In genomic region chr11:95349345-95349942, GRCh38 we compare ENCODE assay signal across 32 cellular contexts.
"Had no signal": no experiment of that assay in that cellular context is flagged by ENCODE, and none has a peak within 500 bp of the region (broad histone marks: within the 10 kb centered on the region; RNA-seq: fewer than 3 reads in every experiment).

No MANE protein-coding gene starts in this region.

- FAIRE-seq: astrocyte, bronchial epithelial cell had no signal

- H3K4me1 ChIP-seq: adrenal gland, ascending aorta, body of pancreas, breast epithelium had no signal

- H3K4me3 ChIP-seq: adrenal gland, ascending aorta, body of pancreas, breast epithelium, cardiac muscle cell had no signal

- H3K9me3 ChIP-seq: adrenal gland, body of pancreas, breast epithelium had no signal

- DNase-seq: activated effector memory CD4-positive, alpha-beta T cell treated with anti-CD3 and anti-CD28 coated beads, Interleukin-2, amount 50 U/mL, for 16 hours; activated effector memory CD4-positive, alpha-beta T cell treated with Interleukin-2 at 50 U/mL for 16 hours; activated gamma-delta T cell; activated gamma-delta T cell treated with Interleukin-2 at 50 U/mL for 16 hours; activated naive CD4-positive, alpha-beta T cell; activated naive CD4-positive, alpha-beta T cell treated with anti-CD3 and anti-CD28 coated beads for 36 hours; activated naive CD4-positive, alpha-beta T cell treated with anti-CD3 and anti-CD28 coated beads, Interleukin-2, amount 10 ng/mL, durations not matched to agents 7 days and 5 days; activated naive CD4-positive, alpha-beta T cell treated with anti-CD3 and anti-CD28 coated beads, Interleukin-2, amount 50 U/mL, for 16 hours; activated naive CD4-positive, alpha-beta T cell treated with Interleukin-2 at 50 U/mL for 16 hours; activated naive CD8-positive, alpha-beta T cell treated with anti-CD3 and anti-CD28 coated beads for 36 hours; activated naive CD8-positive, alpha-beta T cell treated with anti-CD3 and anti-CD28 coated beads, Interleukin-2, amount 10 ng/mL, durations not matched to agents 7 days and 5 days; activated naive CD8-positive, alpha-beta T cell treated with anti-CD3 and anti-CD28 coated beads, Interleukin-2, amount 50 U/mL, for 24 hours; activated T-cell treated with anti-CD3 and anti-CD28 coated beads, Interleukin-2, amount 50 U/mL, for 24 hours; activated T-cell treated with anti-CD3 and anti-CD28 coated beads, Interleukin-2, amount 50 U/mL, for 4 hours; activated T-cell treated with anti-CD3 and anti-CD28 coated beads, Interleukin-2, amount 50 U/mL, for 48 hours; activated T-cell treated with anti-CD3 and anti-CD28 coated beads, Interleukin-2, amount 50 U/mL, for 72 hours; adrenal gland; amniotic stem cell; amygdala; anterior cingulate cortex; aorta; body of pancreas; brain microvascular endothelial cell; central memory CD4-positive, alpha-beta T cell; cerebellar nuclear complex had no signal

- H3K27ac ChIP-seq: adrenal gland, ascending aorta, body of pancreas, brain microvascular endothelial cell, breast epithelium, cardiac muscle cell had no signal

- ATAC-seq: activated naive CD4-positive, alpha-beta T cell treated with anti-CD3 and anti-CD28 coated beads, Interleukin-2, amount 50 U/mL, for 72 hours; activated naive CD8-positive, alpha-beta T cell treated with anti-CD3 and anti-CD28 coated beads, Interleukin-2, amount 50 U/mL, for 24 hours; activated T-cell treated with anti-CD3 and anti-CD28 coated beads, Interleukin-2, amount 50 U/mL, for 4 hours; activated T-cell treated with anti-CD3 and anti-CD28 coated beads, Interleukin-2, amount 50 U/mL, for 72 hours; activated T-helper 17 cell treated with anti-CD3 and anti-CD28 coated beads, Interleukin-2, amount 50 U/mL, for 72 hours; body of pancreas had no signal

- H3K27me3 ChIP-seq: adrenal gland, ascending aorta, body of pancreas, brain microvascular endothelial cell, breast epithelium, cardiac muscle cell had no signal

- H3K36me3 ChIP-seq: adrenal gland, ascending aorta, brain microvascular endothelial cell, breast epithelium, cardiac muscle cell had no signal
